Comparison of ENCODE assay signal across 14 cellular contexts in the genomic region with DNA sequence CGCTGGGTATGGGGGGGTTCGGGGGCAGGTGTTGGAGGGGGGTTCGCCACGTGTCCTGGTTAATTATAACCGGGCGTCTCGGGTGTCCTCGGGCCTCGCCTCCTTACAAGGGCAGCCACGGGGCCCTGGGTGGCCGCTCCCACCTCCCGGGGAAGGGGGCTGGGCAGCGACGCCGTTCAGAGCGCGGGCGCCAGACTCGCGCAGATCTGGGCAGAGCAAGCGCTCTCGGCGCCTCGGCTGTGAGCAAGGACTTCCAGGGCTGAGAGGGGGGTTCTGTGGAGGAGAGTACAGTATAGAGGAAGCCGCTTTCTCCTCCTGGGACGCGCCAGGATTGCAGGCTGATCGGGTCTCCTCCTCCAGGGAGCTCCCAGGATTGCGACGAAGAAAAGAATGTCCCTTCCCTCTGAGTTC. TPM values are rescaled to one million over a fixed set of nuclear protein-coding genes. Genes with fewer than 3 reads are reported as not detected.
DNase-seq lines count a peak whose midpoint lies in the region; ATAC-seq and TF ChIP-seq lines count a peak whose summit lies in the region.
"Had no signal": no experiment of that assay in that cellular context is flagged by ENCODE, and none has a peak within 500 bp of the region (broad histone marks: within the 10 kb centered on the region; RNA-seq: fewer than 3 reads in every experiment).

No MANE protein-coding gene starts in this region.

- H3K27me3 Mint-ChIP-seq in osteocyte (ENCODE audit: unreplicated experiment) = no peaks in the 10 kb centered on the region

- H3K4me1 Mint-ChIP-seq in osteocyte (ENCODE audit: unreplicated experiment) = peaks cover 14% of the 10 kb centered on the region
- H3K4me1 Mint-ChIP-seq: immature natural killer cell had no signal

- H3K27ac Mint-ChIP-seq in osteocyte (ENCODE audit: unreplicated experiment) = no peak overlapping the region
- H3K27ac Mint-ChIP-seq: immature natural killer cell had no signal

- no peaks in the 10 kb centered on the region for H3K36me3 Mint-ChIP-seq in osteocyte (ENCODE audit: unreplicated experiment)
- H3K36me3 Mint-ChIP-seq: immature natural killer cell had no signal

- TF ChIP-seq CTCF in VCaP (conservative IDR thresholded peaks at IDR 0.05) = no peak
- no peak for TF ChIP-seq CTCF in osteocyte (IDR thresholded peaks at IDR 0.05)

- peak overlapping the region; percentile 56 for H3K4me3 Mint-ChIP-seq in osteocyte (ENCODE audit: unreplicated experiment)
- H3K4me3 Mint-ChIP-seq: immature natural killer cell had no signal

- intact Hi-C loops in left cardiac atrium (cut with DNase I) = no loop called here

- in situ Hi-C loops in G401 (cut with HindIII; ENCODE audit: low sequenced_read_pairs) = no loop called here

- H3K9me3 Mint-ChIP-seq in osteocyte (ENCODE audit: unreplicated experiment) = no peaks in the 10 kb centered on the region
- H3K9me3 Mint-ChIP-seq: immature natural killer cell had no signal

- DNase-seq in CMK (ENCODE audit: low read depth) (peak; percentile 22), left cardiac atrium (peak; percentile 77), osteocyte (ENCODE audit: extremely low spot score, unreplicated experiment) (no peak), 8988T (no peak), G401 (ENCODE audit: low spot score) (no peak), epidermal melanocyte (ENCODE audit: insufficient read length, low spot score) (no peak), globus pallidus (ENCODE audit: low spot score) (no peak)
- DNase-seq: cerebellar nuclear complex, EL, immature natural killer cell, NCI-H524, T-helper 2 cell had no signal

- peak overlapping the region; percentile 4; the same call in 1 of the 2 replicates for H3K27ac ChIP-seq in VCaP
- H3K27ac ChIP-seq: skin epidermis had no signal

- ATAC-seq in left cardiac atrium = peak; percentile 68 to 76

RNA-seq across cellular contexts. Expression of a gene that starts 1.0 kb away (rescaled TPM):
- total RNA-seq in left cardiac atrium (1,000 to 10,000 TPM; 3,072 to 3,213 TPM), osteocyte (not detected in 2 replicates)
- total RNA-seq in G401 (2014; rRNA removed; shearing (Covaris generic)) = 8.1 and 9.7 TPM in 2 replicates

RNA-seq across cellular contexts. Expression of a gene that starts 16.9 kb away (rescaled TPM):
- total RNA-seq in left cardiac atrium (under 1 TPM; 0.21 to 0.24 TPM), osteocyte (0.21 TPM in 1 of 2 replicates, not detected in the other)
- 9.7 and 18.6 TPM in 2 replicates for total RNA-seq in G401 (2014; rRNA removed; shearing (Covaris generic))

RNA-seq across cellular contexts. Expression of a gene that starts 46.7 kb away (rescaled TPM):
- total RNA-seq in left cardiac atrium = 10 to 100 TPM; 12.7 to 13.0 TPM
- 32.1 and 32.7 TPM in 2 replicates for total RNA-seq in osteocyte
- 60.2 and 60.6 TPM in 2 replicates for total RNA-seq in G401 (2014; rRNA removed; shearing (Covaris generic))

Comparison
In these comparisons a context has a peak if more than half of its experiments do, and no peak if none do; other contexts are left out.
1. DNase-seq: peak in CMK (single experiment) and left cardiac atrium (single experiment); none in osteocyte (single experiment), 8988T (single experiment), G401 (single experiment), epidermal melanocyte (single experiment) and globus pallidus (single experiment).
2. RNA of a gene that starts 1.0 kb away (total RNA-seq): 3,072 to 3,213 TPM in left cardiac atrium; 8.1 to 9.7 TPM in G401 and not detected in osteocyte; every median in the first group is over 100 times any median in the second.